ENCODE assay signal across 13 cellular contexts in the genomic region with DNA sequence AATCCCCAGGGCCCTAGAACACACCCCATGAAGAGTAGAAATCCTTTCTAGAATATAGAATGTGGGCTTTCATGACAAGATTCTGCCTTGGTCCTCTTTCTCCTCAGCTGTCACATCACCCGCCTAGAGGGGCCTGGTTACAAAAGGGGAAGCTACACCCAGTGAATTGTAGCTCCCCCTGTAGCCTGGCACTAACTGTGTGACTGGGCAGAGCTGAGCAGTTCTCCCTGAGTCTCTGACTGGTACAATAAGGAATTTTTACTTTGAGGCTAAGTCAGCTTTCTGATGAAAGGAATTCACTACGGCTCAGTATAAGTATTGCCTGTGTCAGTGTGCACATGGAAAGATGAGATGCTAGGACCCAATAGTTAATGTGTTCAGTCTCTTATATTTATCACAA. TPM values are rescaled to one million over a fixed set of nuclear protein-coding genes. Genes with fewer than 3 reads are reported as not detected.
DNase-seq lines count a peak whose midpoint lies in the region; ATAC-seq and TF ChIP-seq lines count a peak whose summit lies in the region.
"Had no signal": no experiment of that assay in that cellular context is flagged by ENCODE, and none has a peak within 500 bp of the region (broad histone marks: within the 10 kb centered on the region; RNA-seq: fewer than 3 reads in every experiment).

No MANE protein-coding gene starts in this region.

- no peak overlapping the region for H3K4me3 ChIP-seq in GM23338
- H3K4me3 ChIP-seq: colonic mucosa, esophagus squamous epithelium had no signal

- H3K27ac Mint-ChIP-seq in GM23338 (no peak overlapping the region), chondrocyte (ENCODE audit: unreplicated experiment) (peak overlapping the region; percentile 66), osteocyte (ENCODE audit: unreplicated experiment) (no peak overlapping the region)
- H3K27ac Mint-ChIP-seq: activated naive CD8-positive, alpha-beta T cell treated with anti-CD3 and anti-CD28 coated beads, Interleukin-2, amount 10 ng/mL, durations not matched to agents 7 days and 5 days had no signal

- peak; percentile 17 for DNase-seq in GM23338 (ENCODE audit: low spot score)
- DNase-seq in NAMALWA (ENCODE audit: low spot score) = peak; percentile 27
- DNase-seq in chondrocyte (ENCODE audit: low spot score) = no peak
- DNase-seq in osteocyte (ENCODE audit: extremely low spot score, unreplicated experiment) = no peak
- DNase-seq: activated CD4-positive, CD25-positive, alpha-beta regulatory T cell treated with anti-CD3 and anti-CD28 coated beads, Interleukin-2, amount 50 U/mL, for 72 hours; activated naive CD8-positive, alpha-beta T cell treated with anti-CD3 and anti-CD28 coated beads, Interleukin-2, amount 10 ng/mL, durations not matched to agents 7 days and 5 days; colonic mucosa; esophagus squamous epithelium; NCI-H2081 had no signal

- H3K36me3 ChIP-seq in GM23338 (ENCODE audit: insufficient read depth) = no peaks in the 10 kb centered on the region
- H3K36me3 ChIP-seq: colonic mucosa, esophagus squamous epithelium had no signal

- no peaks in the 10 kb centered on the region for H3K27me3 Mint-ChIP-seq in GM23338 (ENCODE audit: insufficient read depth, low read depth, poor library complexity)
- H3K27me3 Mint-ChIP-seq in chondrocyte (ENCODE audit: low read depth) = no peaks in the 10 kb centered on the region
- H3K27me3 Mint-ChIP-seq in osteocyte (ENCODE audit: unreplicated experiment) = no peaks in the 10 kb centered on the region

- H3K9me3 Mint-ChIP-seq in GM23338 (peaks cover 3% of the 10 kb centered on the region; the same call in 2 of the 3 replicates), chondrocyte (ENCODE audit: low read depth) (no peaks in the 10 kb centered on the region), osteocyte (ENCODE audit: unreplicated experiment) (no peaks in the 10 kb centered on the region)

- H3K4me3 Mint-ChIP-seq in GM23338 (no peak overlapping the region), chondrocyte (ENCODE audit: unreplicated experiment) (no peak overlapping the region), osteocyte (ENCODE audit: unreplicated experiment) (no peak overlapping the region)
- H3K4me3 Mint-ChIP-seq: activated naive CD8-positive, alpha-beta T cell treated with anti-CD3 and anti-CD28 coated beads, Interleukin-2, amount 10 ng/mL, durations not matched to agents 7 days and 5 days had no signal

- H3K27me3 ChIP-seq in GM23338 (ENCODE audit: insufficient read depth) = 0 out of 2 replicates have a peak, but pooled peaks cover 5% of the 10 kb centered on the region
- H3K27me3 ChIP-seq: colonic mucosa had no signal

- TF ChIP-seq CTCF in GM23338 (conservative IDR thresholded peaks at IDR 0.05; ENCODE audit: low read depth in 2 of 2) (peak; percentile 14 to 47; a peak in 3 of 4 replicates), chondrocyte (IDR thresholded peaks at IDR 0.05) (peak; percentile 71), osteocyte (IDR thresholded peaks at IDR 0.05) (peak; percentile 28)

- H3F3A ChIP-seq in GM23338 (replicated peaks; ENCODE audit: low read depth) = no peaks in the 10 kb centered on the region

- no peaks in the 10 kb centered on the region for H3K79me2 ChIP-seq in GM23338 (replicated peaks; ENCODE audit: insufficient read depth)

- H3K4me2 ChIP-seq in GM23338 = no peak overlapping the region

- H4K20me1 ChIP-seq in GM23338 (replicated peaks; ENCODE audit: insufficient read depth) = no peaks in the 10 kb centered on the region; the same call in 1 of the 2 replicates

- ATAC-seq in GM23338 (peak; percentile 80), HG03378 (IDR thresholded peaks at IDR 0.05; ENCODE audit: unreplicated experiment) (no peak), GM21576 (IDR thresholded peaks at IDR 0.05; ENCODE audit: unreplicated experiment) (no peak), HG03039 (IDR thresholded peaks at IDR 0.05; ENCODE audit: unreplicated experiment) (no peak), GM19463 (IDR thresholded peaks at IDR 0.05; ENCODE audit: unreplicated experiment) (no peak)

- H3K9me2 ChIP-seq in GM23338 (ENCODE audit: insufficient read depth) = no peaks in the 10 kb centered on the region

- H2AFZ ChIP-seq in GM23338 = no peak overlapping the region

- H3K27ac ChIP-seq in GM23338 (ENCODE audit: low read depth) = no peak overlapping the region
- H3K27ac ChIP-seq: colonic mucosa, esophagus squamous epithelium had no signal

- H3K36me3 Mint-ChIP-seq in GM23338 (ENCODE audit: low read depth) = no peaks in the 10 kb centered on the region
- H3K36me3 Mint-ChIP-seq in chondrocyte (ENCODE audit: low read depth) = no peaks in the 10 kb centered on the region
- no peaks in the 10 kb centered on the region for H3K36me3 Mint-ChIP-seq in osteocyte (ENCODE audit: unreplicated experiment)

- H3K4me1 Mint-ChIP-seq in GM23338 (peaks cover 8% of the 10 kb centered on the region; the same call in 2 of the 3 replicates), chondrocyte (ENCODE audit: low read depth) (peaks cover 42% of the 10 kb centered on the region), osteocyte (ENCODE audit: unreplicated experiment) (peaks cover 19% of the 10 kb centered on the region)

- H3K4me1 ChIP-seq in GM23338 (ENCODE audit: insufficient read depth) = peaks cover 6% of the 10 kb centered on the region; the same call in 1 of the 2 replicates
- H3K4me1 ChIP-seq: colonic mucosa, esophagus squamous epithelium had no signal

TF ChIP-seq in GM23338, 12 proteins besides CTCF, POLR2A, EP300 and RAD21 (continues in another document):
- TF ChIP-seq, protein P1, sequence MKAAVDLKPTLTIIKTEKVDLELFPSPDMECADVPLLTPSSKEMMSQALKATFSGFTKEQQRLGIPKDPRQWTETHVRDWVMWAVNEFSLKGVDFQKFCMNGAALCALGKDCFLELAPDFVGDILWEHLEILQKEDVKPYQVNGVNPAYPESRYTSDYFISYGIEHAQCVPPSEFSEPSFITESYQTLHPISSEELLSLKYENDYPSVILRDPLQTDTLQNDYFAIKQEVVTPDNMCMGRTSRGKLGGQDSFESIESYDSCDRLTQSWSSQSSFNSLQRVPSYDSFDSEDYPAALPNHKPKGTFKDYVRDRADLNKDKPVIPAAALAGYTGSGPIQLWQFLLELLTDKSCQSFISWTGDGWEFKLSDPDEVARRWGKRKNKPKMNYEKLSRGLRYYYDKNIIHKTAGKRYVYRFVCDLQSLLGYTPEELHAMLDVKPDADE (IDR thresholded peaks at IDR 0.05) = no peak
- TF ChIP-seq, protein P2, sequence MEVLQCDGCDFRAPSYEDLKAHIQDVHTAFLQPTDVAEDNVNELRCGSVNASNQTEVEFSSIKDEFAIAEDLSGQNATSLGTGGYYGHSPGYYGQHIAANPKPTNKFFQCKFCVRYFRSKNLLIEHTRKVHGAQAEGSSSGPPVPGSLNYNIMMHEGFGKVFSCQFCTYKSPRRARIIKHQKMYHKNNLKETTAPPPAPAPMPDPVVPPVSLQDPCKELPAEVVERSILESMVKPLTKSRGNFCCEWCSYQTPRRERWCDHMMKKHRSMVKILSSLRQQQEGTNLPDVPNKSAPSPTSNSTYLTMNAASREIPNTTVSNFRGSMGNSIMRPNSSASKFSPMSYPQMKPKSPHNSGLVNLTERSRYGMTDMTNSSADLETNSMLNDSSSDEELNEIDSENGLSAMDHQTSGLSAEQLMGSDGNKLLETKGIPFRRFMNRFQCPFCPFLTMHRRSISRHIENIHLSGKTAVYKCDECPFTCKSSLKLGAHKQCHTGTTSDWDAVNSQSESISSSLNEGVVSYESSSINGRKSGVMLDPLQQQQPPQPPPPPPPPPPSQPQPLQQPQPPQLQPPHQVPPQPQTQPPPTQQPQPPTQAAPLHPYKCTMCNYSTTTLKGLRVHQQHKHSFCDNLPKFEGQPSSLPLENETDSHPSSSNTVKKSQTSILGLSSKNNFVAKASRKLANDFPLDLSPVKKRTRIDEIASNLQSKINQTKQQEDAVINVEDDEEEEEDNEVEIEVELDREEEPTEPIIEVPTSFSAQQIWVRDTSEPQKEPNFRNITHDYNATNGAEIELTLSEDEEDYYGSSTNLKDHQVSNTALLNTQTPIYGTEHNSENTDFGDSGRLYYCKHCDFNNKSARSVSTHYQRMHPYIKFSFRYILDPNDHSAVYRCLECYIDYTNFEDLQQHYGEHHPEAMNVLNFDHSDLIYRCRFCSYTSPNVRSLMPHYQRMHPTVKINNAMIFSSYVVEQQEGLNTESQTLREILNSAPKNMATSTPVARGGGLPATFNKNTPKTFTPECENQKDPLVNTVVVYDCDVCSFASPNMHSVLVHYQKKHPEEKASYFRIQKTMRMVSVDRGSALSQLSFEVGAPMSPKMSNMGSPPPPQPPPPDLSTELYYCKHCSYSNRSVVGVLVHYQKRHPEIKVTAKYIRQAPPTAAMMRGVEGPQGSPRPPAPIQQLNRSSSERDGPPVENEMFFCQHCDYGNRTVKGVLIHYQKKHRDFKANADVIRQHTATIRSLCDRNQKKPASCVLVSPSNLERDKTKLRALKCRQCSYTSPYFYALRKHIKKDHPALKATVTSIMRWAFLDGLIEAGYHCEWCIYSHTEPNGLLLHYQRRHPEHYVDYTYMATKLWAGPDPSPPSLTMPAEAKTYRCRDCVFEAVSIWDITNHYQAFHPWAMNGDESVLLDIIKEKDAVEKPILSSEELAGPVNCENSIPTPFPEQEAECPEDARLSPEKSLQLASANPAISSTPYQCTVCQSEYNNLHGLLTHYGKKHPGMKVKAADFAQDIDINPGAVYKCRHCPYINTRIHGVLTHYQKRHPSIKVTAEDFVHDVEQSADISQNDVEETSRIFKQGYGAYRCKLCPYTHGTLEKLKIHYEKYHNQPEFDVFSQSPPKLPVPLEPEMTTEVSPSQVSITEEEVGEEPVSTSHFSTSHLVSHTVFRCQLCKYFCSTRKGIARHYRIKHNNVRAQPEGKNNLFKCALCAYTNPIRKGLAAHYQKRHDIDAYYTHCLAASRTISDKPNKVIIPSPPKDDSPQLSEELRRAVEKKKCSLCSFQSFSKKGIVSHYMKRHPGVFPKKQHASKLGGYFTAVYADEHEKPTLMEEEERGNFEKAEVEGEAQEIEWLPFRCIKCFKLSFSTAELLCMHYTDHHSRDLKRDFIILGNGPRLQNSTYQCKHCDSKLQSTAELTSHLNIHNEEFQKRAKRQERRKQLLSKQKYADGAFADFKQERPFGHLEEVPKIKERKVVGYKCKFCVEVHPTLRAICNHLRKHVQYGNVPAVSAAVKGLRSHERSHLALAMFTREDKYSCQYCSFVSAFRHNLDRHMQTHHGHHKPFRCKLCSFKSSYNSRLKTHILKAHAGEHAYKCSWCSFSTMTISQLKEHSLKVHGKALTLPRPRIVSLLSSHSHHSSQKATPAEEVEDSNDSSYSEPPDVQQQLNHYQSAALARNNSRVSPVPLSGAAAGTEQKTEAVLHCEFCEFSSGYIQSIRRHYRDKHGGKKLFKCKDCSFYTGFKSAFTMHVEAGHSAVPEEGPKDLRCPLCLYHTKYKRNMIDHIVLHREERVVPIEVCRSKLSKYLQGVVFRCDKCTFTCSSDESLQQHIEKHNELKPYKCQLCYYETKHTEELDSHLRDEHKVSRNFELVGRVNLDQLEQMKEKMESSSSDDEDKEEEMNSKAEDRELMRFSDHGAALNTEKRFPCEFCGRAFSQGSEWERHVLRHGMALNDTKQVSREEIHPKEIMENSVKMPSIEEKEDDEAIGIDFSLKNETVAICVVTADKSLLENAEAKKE (CRISPR knock-in tag; IDR thresholded peaks at IDR 0.05) = no peak

RNA-seq across cellular contexts. Expression of a gene that starts 28.7 kb away (rescaled TPM):
- 12.3 and 13.9 TPM in 2 replicates for total RNA-seq in GM23338 (2014; rRNA removed; shearing (Covaris generic))
- 14.4 and 16.9 TPM in 2 replicates for polyA plus RNA-seq in GM23338 (2016; fragmentation: Nextera tagmentation; extraction: Ambion mirVana)
- total RNA-seq in chondrocyte = 45.9 to 50.6 TPM (median 49.9 TPM) in 3 replicates
- total RNA-seq in osteocyte = 46.2 and 46.3 TPM in 2 replicates

Comparison
In these comparisons a context has a peak if more than half of its experiments do, and no peak if none do; other contexts are left out.
1. DNase-seq: peak in GM23338 (single experiment) and NAMALWA (single experiment); none in chondrocyte (single experiment) and osteocyte (single experiment).
2. Peak in every context shown above with its lines, with median percentiles within 50 percentile points of each other: CTCF ChIP-seq.